Comparison of ENCODE assay signal across 11 cellular contexts in genomic region chr14:105700622-105701288, GRCh38.
DNase-seq lines count a peak whose midpoint lies in the region; ATAC-seq and TF ChIP-seq lines count a peak whose summit lies in the region.
"Had no signal": no experiment of that assay in that cellular context is flagged by ENCODE, and none has a peak within 500 bp of the region (broad histone marks: within the 10 kb centered on the region; RNA-seq: fewer than 3 reads in every experiment).

No MANE protein-coding gene starts in this region.

- peak overlapping the region; percentile 18 for H3K27ac Mint-ChIP-seq in activated T-helper 17 cell treated with anti-CD3 and anti-CD28 coated beads, Interleukin-2, amount 50 U/mL, for 72 hours

- no peaks in the 10 kb centered on the region for H3K4me1 Mint-ChIP-seq in activated T-helper 17 cell treated with anti-CD3 and anti-CD28 coated beads, Interleukin-2, amount 50 U/mL, for 72 hours

- no peak overlapping the region for H3K27ac ChIP-seq in coronary artery
- H3K27ac ChIP-seq: breast epithelium had no signal

- H3K27me3 Mint-ChIP-seq in activated T-helper 17 cell treated with anti-CD3 and anti-CD28 coated beads, Interleukin-2, amount 50 U/mL, for 72 hours: peaks cover 4% of the 10 kb centered on the region

- H3K4me3 Mint-ChIP-seq in activated T-helper 17 cell treated with anti-CD3 and anti-CD28 coated beads, Interleukin-2, amount 50 U/mL, for 72 hours: no peak overlapping the region

- ATAC-seq in GM19372 (IDR thresholded peaks at IDR 0.05; ENCODE audit: low read depth, unreplicated experiment): peak; percentile 43
- ATAC-seq in HG03108 (IDR thresholded peaks at IDR 0.05; ENCODE audit: unreplicated experiment): peak; percentile 36
- ATAC-seq in activated T-helper 17 cell treated with anti-CD3 and anti-CD28 coated beads, Interleukin-2, amount 50 U/mL, for 72 hours (replicated peaks): peak; percentile 62
- no peak for ATAC-seq in HG03045 (IDR thresholded peaks at IDR 0.05; ENCODE audit: unreplicated experiment)

- H3K9me3 Mint-ChIP-seq in activated T-helper 17 cell treated with anti-CD3 and anti-CD28 coated beads, Interleukin-2, amount 50 U/mL, for 72 hours: no peaks in the 10 kb centered on the region

- H3K4me3 ChIP-seq in GM12875 (ENCODE audit: low read depth, low read length) (peak overlapping the region; percentile 47), coronary artery (no peak overlapping the region)
- H3K4me3 ChIP-seq: breast epithelium had no signal

- no peak for DNase-seq in coronary artery (ENCODE audit: low spot score)
- no peak for DNase-seq in NCI-H446 (lab: John Stamatoyannopoulos, UW)
- no peak for DNase-seq in hypothalamus (lab: John Stamatoyannopoulos, UW)
- DNase-seq: DND-41; stimulated activated CD4-positive, alpha-beta T cell treated with anti-CD3 and anti-CD28 coated beads, Interleukin-4, amount 100 ng/mL, for 24 hours had no signal

- TF ChIP-seq CTCF in GM12875 (IDR thresholded peaks at IDR 0.05; ENCODE audit: borderline replicate concordance, insufficient read depth, low read depth, low read length): no peak
- TF ChIP-seq CTCF in coronary artery (IDR thresholded peaks at IDR 0.05): no peak

- no peaks in the 10 kb centered on the region for H3K36me3 Mint-ChIP-seq in activated T-helper 17 cell treated with anti-CD3 and anti-CD28 coated beads, Interleukin-2, amount 50 U/mL, for 72 hours (ENCODE audit: low read depth)
